29 cellular contexts compared by ENCODE assay signal in genomic region chr12:73599268-73599667, GRCh38.
"Had no signal": no experiment of that assay in that cellular context is flagged by ENCODE, and none has a peak within 500 bp of the region (broad histone marks: within the 10 kb centered on the region; RNA-seq: fewer than 3 reads in every experiment).

No MANE protein-coding gene starts in this region.

- H3K27me3 ChIP-seq: esophagus muscularis mucosa, foreskin keratinocyte, heart right ventricle, left lung, neutrophil, right lobe of liver, suprapubic skin, transverse colon, upper lobe of right lung, uterus had no signal

- FAIRE-seq: endothelial cell of umbilical vein, islet of Langerhans, small intestine had no signal

- H3K27me3 Mint-ChIP-seq: naive B cell; natural killer cell treated with Interleukin-12 subunit alpha and Interleukin-12 subunit beta and Interleukin-15 and Interleukin-18, amount 100 ng/mL, for 72 hours; progenitor cell of endocrine pancreas; stimulated activated naive CD8-positive, alpha-beta T cell treated with anti-CD3 and anti-CD28 coated beads, Interleukin-15, amount 100 ng/mL, for 72 hours had no signal

- H3K9me3 ChIP-seq: esophagus muscularis mucosa, heart right ventricle, left lung, mucosa of descending colon, neutrophil, right lobe of liver, suprapubic skin, transverse colon, upper lobe of right lung, uterus had no signal

- H3K4me3 ChIP-seq: coronary artery, esophagus muscularis mucosa, heart right ventricle, left lung, mucosa of descending colon, right lobe of liver, suprapubic skin, transverse colon, upper lobe of right lung, uterus had no signal

- ATAC-seq: foreskin keratinocyte; heart right ventricle; left cardiac atrium; left lung; mucosa of descending colon; natural killer cell treated with Interleukin-12 subunit alpha and Interleukin-12 subunit beta and Interleukin-15 and Interleukin-18, amount 100 ng/mL, for 72 hours; right lobe of liver; stimulated activated naive CD8-positive, alpha-beta T cell treated with anti-CD3 and anti-CD28 coated beads, Interleukin-15, amount 100 ng/mL, for 72 hours; upper lobe of right lung had no signal

- H3K27ac ChIP-seq: coronary artery, esophagus muscularis mucosa, foreskin keratinocyte, heart right ventricle, left lung, neutrophil, parathyroid adenoma, right lobe of liver, suprapubic skin, transverse colon, upper lobe of right lung, uterus had no signal

- H3K36me3 ChIP-seq: esophagus muscularis mucosa, heart right ventricle, left lung, neutrophil, right lobe of liver, suprapubic skin, transverse colon, upper lobe of right lung, uterus had no signal

- H3K9ac ChIP-seq: parathyroid adenoma had no signal

- H3K4me1 Mint-ChIP-seq: naive B cell; stimulated activated naive CD8-positive, alpha-beta T cell treated with anti-CD3 and anti-CD28 coated beads, Interleukin-15, amount 100 ng/mL, for 72 hours had no signal

- DNase-seq: dermis blood vessel endothelial cell; effector memory CD4-positive, alpha-beta T cell; glutamatergic neuron; heart right ventricle; hippocampal formation; left cardiac atrium; left lung; mucosa of descending colon; naive B cell; right lobe of liver; small intestine; stimulated activated CD4-positive, alpha-beta T cell treated with anti-CD3 and anti-CD28 coated beads, Interleukin-4, amount 100 ng/mL, for 4 hours; stimulated activated naive CD4-positive, alpha-beta T cell; stimulated activated naive CD8-positive, alpha-beta T cell treated with anti-CD3 and anti-CD28 coated beads, Interleukin-15, amount 100 ng/mL, for 72 hours; transverse colon; upper lobe of right lung; uterus had no signal

- H3K27ac Mint-ChIP-seq: mesothelial cell of epicardium; naive B cell; natural killer cell treated with Interleukin-12 subunit alpha and Interleukin-12 subunit beta and Interleukin-15 and Interleukin-18, amount 100 ng/mL, for 72 hours; progenitor cell of endocrine pancreas; stimulated activated naive CD8-positive, alpha-beta T cell treated with anti-CD3 and anti-CD28 coated beads, Interleukin-15, amount 100 ng/mL, for 72 hours had no signal

- H2AFZ ChIP-seq: parathyroid adenoma had no signal

- H3K36me3 Mint-ChIP-seq: mesothelial cell of epicardium; naive B cell; natural killer cell treated with Interleukin-12 subunit alpha and Interleukin-12 subunit beta and Interleukin-15 and Interleukin-18, amount 100 ng/mL, for 72 hours had no signal

- H3K4me1 ChIP-seq: esophagus muscularis mucosa, foreskin keratinocyte, heart right ventricle, left lung, parathyroid adenoma, right lobe of liver, suprapubic skin, transverse colon, upper lobe of right lung, uterus had no signal

- H3K79me2 ChIP-seq: parathyroid adenoma had no signal

- H3K9me3 Mint-ChIP-seq: mesothelial cell of epicardium; natural killer cell treated with Interleukin-12 subunit alpha and Interleukin-12 subunit beta and Interleukin-15 and Interleukin-18, amount 100 ng/mL, for 72 hours; neural crest cell had no signal

- H3K4me3 Mint-ChIP-seq: mesothelial cell of epicardium; naive B cell; natural killer cell treated with Interleukin-12 subunit alpha and Interleukin-12 subunit beta and Interleukin-15 and Interleukin-18, amount 100 ng/mL, for 72 hours; neural crest cell; stimulated activated naive CD8-positive, alpha-beta T cell treated with anti-CD3 and anti-CD28 coated beads, Interleukin-15, amount 100 ng/mL, for 72 hours had no signal
